ENCODE assay signal across 26 cellular contexts in the genomic region with DNA sequence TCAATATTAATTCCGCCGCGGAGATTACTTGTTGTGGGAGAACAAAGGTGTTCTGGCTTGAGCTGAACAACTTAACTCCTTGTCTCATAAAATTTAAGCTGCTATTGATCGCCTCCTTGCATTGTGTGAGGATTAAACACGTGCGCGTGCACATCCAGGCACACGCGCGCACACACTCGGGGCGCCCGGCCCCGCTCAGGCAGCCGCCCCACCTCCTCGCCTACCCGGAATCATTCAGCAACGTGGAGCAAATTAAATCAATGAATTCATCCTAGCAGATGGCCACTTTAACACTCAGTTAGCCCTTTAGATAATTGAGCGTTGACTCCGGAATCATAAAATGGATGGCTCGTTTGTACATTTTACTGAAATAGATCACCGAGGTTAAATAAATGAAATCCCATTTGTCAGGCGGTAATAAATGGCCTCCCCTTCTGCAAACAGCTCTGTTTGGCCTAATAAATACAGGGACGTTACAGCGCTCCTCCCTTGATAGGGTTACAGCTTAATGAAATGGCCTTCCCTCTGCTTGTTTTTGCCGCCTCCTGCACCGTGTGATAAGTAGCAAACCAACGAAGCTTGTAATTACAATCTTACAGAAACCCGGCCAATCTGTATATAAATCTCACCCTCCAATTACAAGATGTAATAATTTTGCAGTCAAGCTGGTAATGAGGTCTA.
A peak's percentile ranks its signal among the peaks of the same experiment; 100 is the strongest.
DNase-seq lines count a peak whose midpoint lies in the region; ATAC-seq and TF ChIP-seq lines count a peak whose summit lies in the region.
"Had no signal": no experiment of that assay in that cellular context is flagged by ENCODE, and none has a peak within 500 bp of the region (broad histone marks: within the 10 kb centered on the region; RNA-seq: fewer than 3 reads in every experiment).

No MANE protein-coding gene starts in this region.

- no peak overlapping the region for H3K27ac ChIP-seq in esophagus squamous epithelium
- H3K27ac ChIP-seq: gastrocnemius medialis, neutrophil, psoas muscle, tibial nerve had no signal

- no peaks in the 10 kb centered on the region for H3K9me3 ChIP-seq in esophagus squamous epithelium
- H3K9me3 ChIP-seq: neutrophil, psoas muscle had no signal

- H3K9me3 Mint-ChIP-seq in type B pancreatic cell, result no peaks in the 10 kb centered on the region
- no peaks in the 10 kb centered on the region for H3K9me3 Mint-ChIP-seq in activated CD4-positive, alpha-beta T cell treated with anti-CD3 and anti-CD28 coated beads, Interleukin-2, amount 10 ng/mL, durations not matched to agents 24 days and 14 days
- H3K9me3 Mint-ChIP-seq in stimulated activated naive B cell treated with anti-CD40 and anti-IgM and Interleukin-4, amounts not matched to agents 10 μg/mL and 1 μg/mL and 100 μg/mL, for 72 hours, result peaks cover 0 to 2% of the 10 kb centered on the region in 2 donors
- H3K9me3 Mint-ChIP-seq: activated T-cell treated with anti-CD3 and anti-CD28 coated beads, Interleukin-2, amount 50 U/mL, for 24 hours; immature natural killer cell; T-helper 2 cell treated with Interferon-gamma antibody and Interleukin-4, amounts not matched to agents 5 μg/mL and 100 μg/mL, for 36 hours had no signal

- H3K36me3 ChIP-seq in esophagus squamous epithelium, result no peaks in the 10 kb centered on the region
- H3K36me3 ChIP-seq: gastrocnemius medialis, neutrophil, tibial nerve had no signal

- 59 to 60% methylated on average over 26 of the region's 29 CpGs for WGBS in esophagus squamous epithelium, 2 donors

- TF ChIP-seq POLR2A in esophagus squamous epithelium (IDR thresholded peaks at IDR 0.05), result no peak

- H3K4me1 ChIP-seq in esophagus squamous epithelium, result peaks cover 0 to 13% (median 0%) of the 10 kb centered on the region in 3 donors
- H3K4me1 ChIP-seq: gastrocnemius medialis, psoas muscle, tibial nerve had no signal

- peak overlapping the region; percentile 14 to 33 (median 29) for H3K4me3 ChIP-seq in esophagus squamous epithelium
- H3K4me3 ChIP-seq: gastrocnemius medialis, psoas muscle, tibial nerve had no signal

- intact Hi-C loops in esophagus squamous epithelium (cut with DNase I), result no loop called here
- intact Hi-C loops in activated CD4-positive, alpha-beta T cell treated with anti-CD3 and anti-CD28 coated beads, Interleukin-2, amount 10 ng/mL, durations not matched to agents 24 days and 14 days (cut with micrococcal nuclease), result no loop called here

- H3K4me3 Mint-ChIP-seq in type B pancreatic cell, result peak overlapping the region; percentile 42
- H3K4me3 Mint-ChIP-seq in activated CD4-positive, alpha-beta T cell treated with anti-CD3 and anti-CD28 coated beads, Interleukin-2, amount 10 ng/mL, durations not matched to agents 24 days and 14 days, result no peak overlapping the region
- H3K4me3 Mint-ChIP-seq in stimulated activated naive B cell treated with anti-CD40 and anti-IgM and Interleukin-4, amounts not matched to agents 10 μg/mL and 1 μg/mL and 100 μg/mL, for 72 hours, result no peak overlapping the region
- H3K4me3 Mint-ChIP-seq: activated T-cell treated with anti-CD3 and anti-CD28 coated beads, Interleukin-2, amount 50 U/mL, for 24 hours; CD4-positive, alpha-beta memory T cell; H9; immature natural killer cell; T-helper 2 cell treated with Interferon-gamma antibody and Interleukin-4, amounts not matched to agents 5 μg/mL and 100 μg/mL, for 36 hours had no signal

- ATAC-seq in GM21786 (IDR thresholded peaks at IDR 0.05; ENCODE audit: unreplicated experiment), result no peak
- no peak for ATAC-seq in stimulated activated naive B cell treated with anti-CD40 and anti-IgM and Interleukin-4, amounts not matched to agents 10 μg/mL and 1 μg/mL and 100 μg/mL, for 72 hours (replicated peaks)
- ATAC-seq: gastrocnemius medialis, left lobe of liver, psoas muscle had no signal

- H3K27me3 ChIP-seq in esophagus squamous epithelium, result peaks cover 0 to 4% (median 0%) of the 10 kb centered on the region in 4 donors
- H3K27me3 ChIP-seq: gastrocnemius medialis, neutrophil, tibial nerve had no signal

- TF ChIP-seq CTCF in esophagus squamous epithelium (IDR thresholded peaks at IDR 0.05) (no peak), type B pancreatic cell (conservative IDR thresholded peaks at IDR 0.05) (no peak)

- DNase-seq in NCI-H2227 (lab: John Stamatoyannopoulos, UW; ENCODE audit: unreplicated experiment), result peak; percentile 46
- DNase-seq in NCI-H2227 treated with DMSO at 0.1 percent for 48 hours (lab: John Stamatoyannopoulos, UW), result no peak
- peak; percentile 95 for DNase-seq in NCI-H524 treated with DMSO at 0.1 percent for 48 hours (lab: John Stamatoyannopoulos, UW)
- DNase-seq in esophagus squamous epithelium (lab: John Stamatoyannopoulos, UW), result no peak
- no peak for DNase-seq in type B pancreatic cell (ENCODE audit: extremely low spot score, unreplicated experiment)
- no peak for DNase-seq in activated CD4-positive, alpha-beta T cell treated with anti-CD3 and anti-CD28 coated beads, Interleukin-2, amount 10 ng/mL, durations not matched to agents 24 days and 14 days
- no peak for DNase-seq in stimulated activated naive B cell treated with anti-CD40 and anti-IgM and Interleukin-4, amounts not matched to agents 10 μg/mL and 1 μg/mL and 100 μg/mL, for 72 hours
- DNase-seq: activated CD4-positive, alpha-beta T cell treated with anti-CD3 and anti-CD28 coated beads for 4 hours; activated gamma-delta T cell; activated T-cell treated with anti-CD3 and anti-CD28 coated beads, Interleukin-2, amount 50 U/mL, for 24 hours; CD4-positive, alpha-beta memory T cell; dermis blood vessel endothelial cell; gastrocnemius medialis; H9; hippocampal formation; immature natural killer cell; mesenchymal stem cell; NCI-H226; psoas muscle; Right ventricle myocardium superior had no signal

- H3K36me3 Mint-ChIP-seq in type B pancreatic cell, result no peaks in the 10 kb centered on the region
- no peaks in the 10 kb centered on the region for H3K36me3 Mint-ChIP-seq in activated CD4-positive, alpha-beta T cell treated with anti-CD3 and anti-CD28 coated beads, Interleukin-2, amount 10 ng/mL, durations not matched to agents 24 days and 14 days (ENCODE audit: low read depth)
- no peaks in the 10 kb centered on the region for H3K36me3 Mint-ChIP-seq in stimulated activated naive B cell treated with anti-CD40 and anti-IgM and Interleukin-4, amounts not matched to agents 10 μg/mL and 1 μg/mL and 100 μg/mL, for 72 hours
- H3K36me3 Mint-ChIP-seq: CD4-positive, alpha-beta memory T cell; IgD-negative memory B cell; immature natural killer cell had no signal

- peaks cover 22% of the 10 kb centered on the region for H3K27me3 Mint-ChIP-seq in type B pancreatic cell
- H3K27me3 Mint-ChIP-seq in activated CD4-positive, alpha-beta T cell treated with anti-CD3 and anti-CD28 coated beads, Interleukin-2, amount 10 ng/mL, durations not matched to agents 24 days and 14 days, result no peaks in the 10 kb centered on the region
- no peaks in the 10 kb centered on the region for H3K27me3 Mint-ChIP-seq in stimulated activated naive B cell treated with anti-CD40 and anti-IgM and Interleukin-4, amounts not matched to agents 10 μg/mL and 1 μg/mL and 100 μg/mL, for 72 hours
- H3K27me3 Mint-ChIP-seq: IgD-negative memory B cell had no signal

- peaks cover 11% of the 10 kb centered on the region for H3K4me1 Mint-ChIP-seq in type B pancreatic cell (ENCODE audit: unreplicated experiment)
- no peaks in the 10 kb centered on the region for H3K4me1 Mint-ChIP-seq in activated CD4-positive, alpha-beta T cell treated with anti-CD3 and anti-CD28 coated beads, Interleukin-2, amount 10 ng/mL, durations not matched to agents 24 days and 14 days
- H3K4me1 Mint-ChIP-seq in stimulated activated naive B cell treated with anti-CD40 and anti-IgM and Interleukin-4, amounts not matched to agents 10 μg/mL and 1 μg/mL and 100 μg/mL, for 72 hours, result no peaks in the 10 kb centered on the region
- H3K4me1 Mint-ChIP-seq: CD4-positive, alpha-beta memory T cell; IgD-negative memory B cell; immature natural killer cell had no signal

- no peak overlapping the region for H3K27ac Mint-ChIP-seq in type B pancreatic cell
- no peak overlapping the region for H3K27ac Mint-ChIP-seq in activated CD4-positive, alpha-beta T cell treated with anti-CD3 and anti-CD28 coated beads, Interleukin-2, amount 10 ng/mL, durations not matched to agents 24 days and 14 days
- no peak overlapping the region for H3K27ac Mint-ChIP-seq in stimulated activated naive B cell treated with anti-CD40 and anti-IgM and Interleukin-4, amounts not matched to agents 10 μg/mL and 1 μg/mL and 100 μg/mL, for 72 hours
- H3K27ac Mint-ChIP-seq: activated T-cell treated with anti-CD3 and anti-CD28 coated beads, Interleukin-2, amount 50 U/mL, for 24 hours; CD4-positive, alpha-beta memory T cell; H9; IgD-negative memory B cell; immature natural killer cell; T-helper 2 cell treated with Interferon-gamma antibody and Interleukin-4, amounts not matched to agents 5 μg/mL and 100 μg/mL, for 36 hours had no signal

Comparison
In these comparisons a context has a peak if more than half of its experiments do, and no peak if none do; other contexts are left out.
1. DNase-seq: peak in NCI-H2227 (single experiment) and NCI-H524 treated with DMSO at 0.1 percent for 48 hours (single experiment); none in NCI-H2227 treated with DMSO at 0.1 percent for 48 hours (single experiment), esophagus squamous epithelium (single experiment), type B pancreatic cell (single experiment), activated CD4-positive, alpha-beta T cell treated with anti-CD3 and anti-CD28 coated beads, Interleukin-2, amount 10 ng/mL, durations not matched to agents 24 days and 14 days (single experiment) and stimulated activated naive B cell treated with anti-CD40 and anti-IgM and Interleukin-4, amounts not matched to agents 10 μg/mL and 1 μg/mL and 100 μg/mL, for 72 hours (single experiment).